9 cellular contexts compared by ENCODE assay signal in the genomic region with DNA sequence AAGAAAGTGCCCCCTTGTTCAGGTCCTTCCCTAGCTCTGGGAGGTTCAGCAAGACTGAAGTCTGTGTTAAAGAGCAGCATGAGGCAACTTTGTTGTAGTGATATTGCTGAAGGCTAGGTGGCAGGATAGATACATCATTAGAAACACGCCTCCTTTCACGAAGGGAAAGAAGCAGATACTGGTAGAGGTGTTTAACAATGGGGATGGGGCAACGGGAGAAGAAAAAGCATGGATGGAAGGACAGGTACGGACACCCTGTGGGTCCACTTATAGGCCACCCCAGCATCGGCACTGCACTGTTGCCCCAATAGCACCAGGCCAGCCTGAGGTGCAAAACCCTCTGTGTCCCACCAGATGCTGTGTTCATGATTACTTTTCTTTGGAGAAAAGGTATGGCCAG. TPM values are rescaled to one million over a fixed set of nuclear protein-coding genes. Genes with fewer than 3 reads are reported as not detected.
DNase-seq lines count a peak whose midpoint lies in the region; ATAC-seq and FAIRE-seq lines count a peak whose summit lies in the region.
"Had no signal": no experiment of that assay in that cellular context is flagged by ENCODE, and none has a peak within 500 bp of the region (broad histone marks: within the 10 kb centered on the region; RNA-seq: fewer than 3 reads in every experiment).

No MANE protein-coding gene starts in this region.

- no peaks in the 10 kb centered on the region for H3K36me3 ChIP-seq in small intestine (ENCODE audit: control insufficient read depth in 2 of 2, insufficient read depth in 2 of 2, low read length in 2 of 2)

- FAIRE-seq in small intestine (lab: Jason Lieb, UNC) = no peak

- 12 to 19% (median 13%) methylated on average over 5 of the region's 5 CpGs for WGBS in small intestine, 3 donors

- H3K27ac ChIP-seq in small intestine (ENCODE audit: low read depth in 1 of 2, low read length in 1 of 2) = no peak overlapping the region

- ATAC-seq in HG02798 (IDR thresholded peaks at IDR 0.05; ENCODE audit: poor library complexity, unreplicated experiment) = peak; percentile 65
- peak; percentile 51 for ATAC-seq in activated T-helper 17 cell treated with anti-CD3 and anti-CD28 coated beads, Interleukin-2, amount 50 U/mL, for 72 hours (replicated peaks)
- ATAC-seq in left ventricle myocardium superior = peak; percentile 38
- ATAC-seq in HG03135 (IDR thresholded peaks at IDR 0.05; ENCODE audit: unreplicated experiment) = no peak

- no peaks in the 10 kb centered on the region for H3K9me3 ChIP-seq in small intestine (ENCODE audit: control insufficient read depth, low read depth)

- H3K4me3 Mint-ChIP-seq in activated T-helper 17 cell treated with anti-CD3 and anti-CD28 coated beads, Interleukin-2, amount 50 U/mL, for 72 hours = no peak overlapping the region

- no peak overlapping the region for H3K27ac Mint-ChIP-seq in activated T-helper 17 cell treated with anti-CD3 and anti-CD28 coated beads, Interleukin-2, amount 50 U/mL, for 72 hours

- H3K27me3 Mint-ChIP-seq in activated T-helper 17 cell treated with anti-CD3 and anti-CD28 coated beads, Interleukin-2, amount 50 U/mL, for 72 hours = peaks cover 44% of the 10 kb centered on the region

- H3K4me3 ChIP-seq in small intestine (ENCODE audit: low read depth in 1 of 2, low read length in 2 of 2) = no peak overlapping the region

- H3K4me1 Mint-ChIP-seq in activated T-helper 17 cell treated with anti-CD3 and anti-CD28 coated beads, Interleukin-2, amount 50 U/mL, for 72 hours = no peaks in the 10 kb centered on the region

- no peaks in the 10 kb centered on the region for H3K4me1 ChIP-seq in small intestine (ENCODE audit: control insufficient read depth in 2 of 2, insufficient read depth in 1 of 2, low read depth in 1 of 2, low read length in 1 of 2)

- no peaks in the 10 kb centered on the region for H3K36me3 Mint-ChIP-seq in activated T-helper 17 cell treated with anti-CD3 and anti-CD28 coated beads, Interleukin-2, amount 50 U/mL, for 72 hours (ENCODE audit: low read depth)

- intact Hi-C loops in left ventricle myocardium superior (cut with micrococcal nuclease) = loop anchor here (2.0 to 10.0 kb wide), 2 partner anchors 106 to 468 kb away; no protein-coding TSS in a partner anchor

- DNase-seq in ELF-1 (ENCODE audit: low read depth, low spot score) (peak; percentile 52), NCI-H226 (peak; percentile 29), left ventricle myocardium superior (no peak), small intestine (peak; percentile 26)
- DNase-seq in activated CD8-positive, alpha-beta memory T cell treated with anti-CD3 and anti-CD28 coated beads for 24 hours = no peak

- H3K9me3 Mint-ChIP-seq in activated T-helper 17 cell treated with anti-CD3 and anti-CD28 coated beads, Interleukin-2, amount 50 U/mL, for 72 hours = no peaks in the 10 kb centered on the region

- H3K27me3 ChIP-seq in small intestine (ENCODE audit: control insufficient read depth in 2 of 2, insufficient read depth in 2 of 2, low read length in 2 of 2) = peaks cover 3 to 16% of the 10 kb centered on the region in 2 donors

RNA-seq across cellular contexts. Expression of a gene that starts 3.5 kb away (rescaled TPM):
- not detected for total RNA-seq in activated T-helper 17 cell treated with anti-CD3 and anti-CD28 coated beads, Interleukin-2, amount 50 U/mL, for 72 hours
- total RNA-seq in left ventricle myocardium superior = 156 TPM
- polyA plus RNA-seq in small intestine = 100 to 1,000 TPM in 1 of 3 donors, 1 to 10 TPM in 2; 1.3 to 107 (median 5.4) TPM
- total RNA-seq: T-helper 2 cell treated with Interferon-gamma antibody and Interleukin-4, amounts not matched to agents 100 ng/mL and 5 ng/mL, for 36 hours had no signal

Comparison
In these comparisons a context has a peak if more than half of its experiments do, and no peak if none do; other contexts are left out.
1. DNase-seq: peak in ELF-1 (single experiment), NCI-H226 (single experiment) and small intestine (single experiment); none in left ventricle myocardium superior (single experiment) and activated CD8-positive, alpha-beta memory T cell treated with anti-CD3 and anti-CD28 coated beads for 24 hours (single experiment).
2. RNA of a gene that starts 3.5 kb away (total RNA-seq): 156 TPM in left ventricle myocardium superior (single experiment); not detected in activated T-helper 17 cell treated with anti-CD3 and anti-CD28 coated beads, Interleukin-2, amount 50 U/mL, for 72 hours; every median in the first group is over 100 times any median in the second.